ENCODE assay signal across 1 cellular context in genomic region chr10:119006451-119007210, GRCh38.
TF ChIP-seq lines count a peak whose summit lies in the region.

No MANE protein-coding gene starts in this region.

TF ChIP-seq in A549, 52 proteins besides CTCF, POLR2A, EP300 and RAD21 (continued from another document):
- TF ChIP-seq ATOH8 (CRISPR knock-in tag; IDR thresholded peaks at IDR 0.05; ENCODE audit: low read depth) (no peak), FOSL2 (IDR thresholded peaks at IDR 0.05) (peak; percentile 88), FOSL2 (CRISPR knock-in tag; IDR thresholded peaks at IDR 0.05) (peak; percentile 94), RFX5 (IDR thresholded peaks at IDR 0.05) (no peak), JUN (IDR thresholded peaks at IDR 0.05) (peak; percentile 87 to 88; a peak in 3 of 5 replicates), CEBPB (IDR thresholded peaks at IDR 0.05) (peak; percentile 95 to 97), HOXB5 (CRISPR knock-in tag; IDR thresholded peaks at IDR 0.05) (no peak), MAX (IDR thresholded peaks at IDR 0.05) (peak; percentile 23), KDM1A (IDR thresholded peaks at IDR 0.05; ENCODE audit: low read depth) (no peak), ZNF302 (CRISPR knock-in tag; IDR thresholded peaks at IDR 0.05) (no peak), CHD2 (IDR thresholded peaks at IDR 0.05; ENCODE audit: low read length, partially characterized antibody) (no peak), ESRRA (IDR thresholded peaks at IDR 0.05; ENCODE audit: borderline replicate concordance, low read length) (no peak), RARB (CRISPR knock-in tag; IDR thresholded peaks at IDR 0.05) (no peak), FOSB (CRISPR knock-in tag; IDR thresholded peaks at IDR 0.05) (no peak), EHF (CRISPR knock-in tag; IDR thresholded peaks at IDR 0.05) (no peak), BCL3 (IDR thresholded peaks at IDR 0.05) (peak; percentile 90; the same call in 2 of the 3 replicates), MAZ (IDR thresholded peaks at IDR 0.05; ENCODE audit: borderline replicate concordance, low read depth, low read length) (no peak), PHF8 (IDR thresholded peaks at IDR 0.05; ENCODE audit: borderline replicate concordance, low read depth) (no peak), PBX3 (IDR thresholded peaks at IDR 0.05) (no peak), TP53 (CRISPR knock-in tag; IDR thresholded peaks at IDR 0.05) (no peak), GATA3 (IDR thresholded peaks at IDR 0.05; ENCODE audit: borderline replicate concordance) (peak; percentile 88), ZSCAN20 (CRISPR knock-in tag; IDR thresholded peaks at IDR 0.05) (no peak), ELK1 (IDR thresholded peaks at IDR 0.05; ENCODE audit: low read depth, low read length) (no peak), HOXA7 (CRISPR knock-in tag; IDR thresholded peaks at IDR 0.05) (no peak), FOXS1 (CRISPR knock-in tag; IDR thresholded peaks at IDR 0.05) (no peak), ZFP36 (IDR thresholded peaks at IDR 0.05; ENCODE audit: borderline replicate concordance, partially characterized antibody) (no peak), SMC3 (IDR thresholded peaks at IDR 0.05) (peak; percentile 62; the same call in 2 of the 3 replicates), TFCP2L1 (CRISPR knock-in tag; IDR thresholded peaks at IDR 0.05) (no peak), USF2 (IDR thresholded peaks at IDR 0.05) (no peak), HOXB13 (CRISPR knock-in tag; IDR thresholded peaks at IDR 0.05; ENCODE audit: low read depth) (no peak), CBX2 (IDR thresholded peaks at IDR 0.05; ENCODE audit: borderline replicate concordance, low read depth) (no peak)
